ENCODE assay signal across 15 cellular contexts in the genomic region with DNA sequence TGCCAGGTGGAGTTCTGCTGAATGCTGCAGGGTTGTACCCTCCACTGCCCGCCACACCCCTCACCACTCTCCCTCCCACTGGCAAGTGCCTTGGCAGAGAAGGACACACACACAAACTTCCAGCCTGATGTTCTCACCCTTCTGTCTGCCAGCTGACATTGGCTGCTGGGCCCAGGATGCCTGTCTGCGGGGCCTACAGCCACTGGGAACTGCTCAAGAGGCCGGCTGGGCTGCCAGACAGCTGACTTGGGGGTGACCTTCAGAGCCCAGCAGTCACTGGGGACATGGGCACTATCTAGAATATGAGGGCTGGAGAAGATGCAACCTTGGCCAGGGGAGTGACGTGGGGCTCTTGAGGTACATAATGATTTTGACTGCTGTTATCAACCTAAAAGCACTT.
DNase-seq lines count a peak whose midpoint lies in the region; ATAC-seq and TF ChIP-seq lines count a peak whose summit lies in the region.
"Had no signal": no experiment of that assay in that cellular context is flagged by ENCODE, and none has a peak within 500 bp of the region (broad histone marks: within the 10 kb centered on the region; RNA-seq: fewer than 3 reads in every experiment).

No MANE protein-coding gene starts in this region.

- H3K4ac ChIP-seq in neuronal stem cell (ENCODE audit: low read length), result no peak overlapping the region

- H3K27ac ChIP-seq in heart right ventricle (peak overlapping the region in 6 of 10 donors; percentile 2 to 21 (median 6)), right atrium auricular region (no peak overlapping the region), epithelial cell of prostate (peak overlapping the region; percentile 87), neuronal stem cell (replicated peaks; ENCODE audit: low read length) (no peak overlapping the region)

- H4K8ac ChIP-seq in neuronal stem cell (ENCODE audit: low read depth, low read length), result no peak overlapping the region

- peaks cover 7% of the 10 kb centered on the region for H3K4me1 Mint-ChIP-seq in type B pancreatic cell (ENCODE audit: unreplicated experiment)

- peak overlapping the region; percentile 65 for H3K27ac Mint-ChIP-seq in type B pancreatic cell

- no peaks in the 10 kb centered on the region for H3K9me3 Mint-ChIP-seq in type B pancreatic cell
- H3K9me3 Mint-ChIP-seq: GM23338 had no signal

- H3K79me1 ChIP-seq in neuronal stem cell (ENCODE audit: low read depth, low read length), result no peaks in the 10 kb centered on the region

- H2AFZ ChIP-seq in neuronal stem cell (ENCODE audit: low read length), result no peak overlapping the region
- H2AFZ ChIP-seq: GM23338 had no signal

- H3K27me3 ChIP-seq in heart right ventricle, result peaks cover 0 to 15% (median 0%) of the 10 kb centered on the region in 7 donors
- no peaks in the 10 kb centered on the region for H3K27me3 ChIP-seq in right atrium auricular region
- peaks cover 4 to 18% (median 6%) of the 10 kb centered on the region in 3 experiments for H3K27me3 ChIP-seq in neuronal stem cell (ENCODE audit: control insufficient read depth in 3 of 3, insufficient read depth in 3 of 3, low read depth in 1 of 3, low read length in 3 of 3)

- no peak overlapping the region for H2BK120ac ChIP-seq in neuronal stem cell (ENCODE audit: low read depth, low read length)

- peak in 2 of 8 donors; percentile 36 to 54 for ATAC-seq in heart right ventricle
- ATAC-seq: GM12878, GM23338, K562 had no signal

- H3K9ac ChIP-seq in neuronal stem cell (ENCODE audit: low read depth, low read length, poor library complexity), result peak overlapping the region; percentile 44

- H3K4me3 Mint-ChIP-seq in type B pancreatic cell, result no peak overlapping the region
- H3K4me3 Mint-ChIP-seq: GM23338 had no signal

- WGBS in heart right ventricle, 2 donors, result 62 to 74% methylated on average over 4 of the region's 4 CpGs
- WGBS in neuronal stem cell (ENCODE audit: extremely low coverage in 2 of 2, insufficient read length in 2 of 2, insufficient replicate concordance in 1 of 2), 2 donors, result no CpG with 5 or more reads among the region's 4 CpGs

- peak in 1 of 2 donors; percentile 43 for DNase-seq in heart right ventricle
- DNase-seq in right atrium auricular region (ENCODE audit: low spot score), result no peak
- no peak for DNase-seq in epithelial cell of prostate (ENCODE audit: low read depth, low spot score)
- no peak for DNase-seq in neuronal stem cell (ENCODE audit: low spot score)
- DNase-seq in type B pancreatic cell (ENCODE audit: extremely low spot score, unreplicated experiment), result no peak
- DNase-seq in EL, result no peak
- DNase-seq in NCI-H2107 treated with DMSO at 0.1 percent for 48 hours (lab: John Stamatoyannopoulos, UW; ENCODE audit: unreplicated experiment), result no peak
- DNase-seq in retina, result no peak
- DNase-seq: Caco-2, NCI-H1092, NCI-H2107, NCI-H69 had no signal

- intact Hi-C loops in heart right ventricle (cut with DNase I), result no loop called here

- H3K18ac ChIP-seq in neuronal stem cell (ENCODE audit: low read length), result peak overlapping the region; percentile 42

- peaks cover 14% of the 10 kb centered on the region for H3K27me3 Mint-ChIP-seq in type B pancreatic cell

- H4K91ac ChIP-seq in neuronal stem cell (ENCODE audit: low read depth, low read length, poor library complexity), result no peak overlapping the region

- H2AK5ac ChIP-seq in neuronal stem cell (ENCODE audit: low read depth, low read length), result peak overlapping the region; percentile 60

- peak overlapping the region; percentile 57 for H3K23ac ChIP-seq in neuronal stem cell (ENCODE audit: low read depth, low read length, poor library complexity)

- no peak overlapping the region for H3K14ac ChIP-seq in neuronal stem cell (ENCODE audit: low read length)

- TF ChIP-seq CTCF in heart right ventricle (IDR thresholded peaks at IDR 0.05), result no peak
- no peak for TF ChIP-seq CTCF in right atrium auricular region (IDR thresholded peaks at IDR 0.05)
- no peak for TF ChIP-seq CTCF in type B pancreatic cell (conservative IDR thresholded peaks at IDR 0.05)

- H3K9me3 ChIP-seq in heart right ventricle (no peaks in the 10 kb centered on the region), right atrium auricular region (no peaks in the 10 kb centered on the region), neuronal stem cell (replicated peaks in 1 of 2; ENCODE audit: control insufficient read depth in 2 of 2, insufficient read depth in 1 of 2, low read depth in 1 of 2, low read length in 2 of 2) (peaks cover 0 to 2% of the 10 kb centered on the region in 2 donors)
- H3K9me3 ChIP-seq: Caco-2 had no signal

- H2BK15ac ChIP-seq in neuronal stem cell (ENCODE audit: low read length), result no peak overlapping the region

- H3K4me1 ChIP-seq in heart right ventricle (peaks cover 9 to 39% (median 21%) of the 10 kb centered on the region in 9 donors), right atrium auricular region (peaks cover 0 to 28% of the 10 kb centered on the region in 2 donors), neuronal stem cell (ENCODE audit: control insufficient read depth in 2 of 2, insufficient read depth in 1 of 2, low read depth in 1 of 2, low read length in 2 of 2) (peaks cover 8 to 10% of the 10 kb centered on the region in 2 donors)

- no peak overlapping the region for H2BK12ac ChIP-seq in neuronal stem cell (ENCODE audit: low read length)

- H3K4me3 ChIP-seq in heart right ventricle, result no peak overlapping the region
- H3K4me3 ChIP-seq in right atrium auricular region, result no peak overlapping the region
- H3K4me3 ChIP-seq in neuronal stem cell (ENCODE audit: low read length in 2 of 2), result no peak overlapping the region
- H3K4me3 ChIP-seq: GM12878, GM23338, K562 had no signal

- no peak overlapping the region for H2BK5ac ChIP-seq in neuronal stem cell (ENCODE audit: low read length)

- no peak overlapping the region for H3K4me2 ChIP-seq in neuronal stem cell (ENCODE audit: insufficient read depth, low read length, poor library complexity, severe bottlenecking)

- H3K36me3 ChIP-seq in heart right ventricle, result no peaks in the 10 kb centered on the region
- H3K36me3 ChIP-seq in right atrium auricular region, result no peaks in the 10 kb centered on the region
- no peaks in the 10 kb centered on the region for H3K36me3 ChIP-seq in neuronal stem cell (replicated peaks in 1 of 2; ENCODE audit: control insufficient read depth in 2 of 2, insufficient read depth in 2 of 2, low read length in 2 of 2)

- H3K36me3 Mint-ChIP-seq in type B pancreatic cell, result peaks cover 4% of the 10 kb centered on the region

Comparison
In these comparisons a context has a peak if more than half of its experiments do, and no peak if none do; other contexts are left out.
1. H3K27ac ChIP-seq: peak in heart right ventricle (6 of 10) and epithelial cell of prostate (single experiment); none in right atrium auricular region (0 of 2) and neuronal stem cell (single experiment).